ENCODE assay signal across 14 cellular contexts in the genomic region with DNA sequence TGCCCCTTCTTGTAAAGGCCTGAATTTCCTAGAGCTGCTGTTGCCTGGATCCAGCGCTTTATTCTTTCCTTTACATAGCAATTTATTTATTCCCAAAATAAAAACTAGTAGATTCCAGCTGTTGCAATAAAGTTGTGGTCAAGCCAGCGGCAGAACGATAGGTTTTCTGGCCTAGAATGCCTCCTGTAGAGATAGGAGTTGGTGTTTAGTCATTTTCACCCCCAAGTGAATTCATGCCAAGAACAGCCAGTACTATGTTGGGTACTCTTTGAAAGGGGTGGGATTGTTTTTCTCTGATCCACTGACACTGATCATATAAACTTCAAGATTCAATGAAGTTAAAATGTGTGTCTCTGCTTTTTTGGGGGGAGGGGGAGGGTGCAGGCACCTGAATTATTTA.
DNase-seq lines count a peak whose midpoint lies in the region; ATAC-seq and TF ChIP-seq lines count a peak whose summit lies in the region.
"Had no signal": no experiment of that assay in that cellular context is flagged by ENCODE, and none has a peak within 500 bp of the region (broad histone marks: within the 10 kb centered on the region; RNA-seq: fewer than 3 reads in every experiment).

No MANE protein-coding gene starts in this region.

- H3K27ac ChIP-seq in colonic mucosa (peak overlapping the region; percentile 16), suprapubic skin (peak overlapping the region; percentile 82), PC-9 (no peak overlapping the region)

- no TSS peak for BruUV-seq in PC-9 (replicated peaks; lab: Mats Ljungman, UMichigan)

- H3K4me3 ChIP-seq in colonic mucosa (no peak overlapping the region), suprapubic skin (no peak overlapping the region), PC-9 (no peak overlapping the region)
- H3K4me3 ChIP-seq: dorsolateral prefrontal cortex had no signal

- no peak for TF ChIP-seq POLR2A in suprapubic skin (IDR thresholded peaks at IDR 0.05)

- no peaks in the 10 kb centered on the region for H3K27me3 ChIP-seq in colonic mucosa
- H3K27me3 ChIP-seq in suprapubic skin, result no peaks in the 10 kb centered on the region
- no peaks in the 10 kb centered on the region for H3K27me3 ChIP-seq in PC-9 (ENCODE audit: insufficient read depth, low read depth)
- H3K27me3 ChIP-seq: dorsolateral prefrontal cortex had no signal

- no peak for ATAC-seq in memory B cell (ENCODE audit: low read depth)

- H3K9me3 Mint-ChIP-seq in activated CD4-positive, alpha-beta T cell treated with anti-CD3 and anti-CD28 coated beads, Interleukin-2, amount 10 ng/mL, durations not matched to agents 24 days and 14 days, result no peaks in the 10 kb centered on the region
- no peaks in the 10 kb centered on the region for H3K9me3 Mint-ChIP-seq in memory B cell
- H3K9me3 Mint-ChIP-seq: neural crest cell had no signal

- no peaks in the 10 kb centered on the region for H3K27me3 Mint-ChIP-seq in activated CD4-positive, alpha-beta T cell treated with anti-CD3 and anti-CD28 coated beads, Interleukin-2, amount 10 ng/mL, durations not matched to agents 24 days and 14 days
- H3K27me3 Mint-ChIP-seq in memory B cell, result no peaks in the 10 kb centered on the region

- intact Hi-C loops in activated CD4-positive, alpha-beta T cell treated with anti-CD3 and anti-CD28 coated beads, Interleukin-2, amount 10 ng/mL, durations not matched to agents 24 days and 14 days (cut with micrococcal nuclease), result loop anchor here (2.0 kb wide), 1 partner anchor 18 kb away; no protein-coding TSS in a partner anchor
- intact Hi-C loops in colonic mucosa (cut with DNase I) (loop anchor here (10.0 kb wide), 1 partner anchor 230 kb away; no protein-coding TSS in a partner anchor), PC-9 (cut with micrococcal nuclease; ENCODE audit: unreplicated experiment) (loop anchor here (10.0 kb wide), 1 partner anchor 430 kb away; no protein-coding TSS in a partner anchor)

- peaks cover 72% of the 10 kb centered on the region for H3K36me3 Mint-ChIP-seq in activated CD4-positive, alpha-beta T cell treated with anti-CD3 and anti-CD28 coated beads, Interleukin-2, amount 10 ng/mL, durations not matched to agents 24 days and 14 days (ENCODE audit: low read depth)
- peaks cover 46% of the 10 kb centered on the region for H3K36me3 Mint-ChIP-seq in memory B cell

- POLR2A ChIA-PET in PC-9 (lab: Charles Lee; ENCODE audit: unreplicated experiment), result no interaction called here

- CTCF ChIA-PET in PC-9 (lab: Charles Lee), result no interaction called here

- H3K9me3 ChIP-seq in colonic mucosa (no peaks in the 10 kb centered on the region), suprapubic skin (no peaks in the 10 kb centered on the region), PC-9 (ENCODE audit: insufficient read depth, low read depth) (no peaks in the 10 kb centered on the region)

- H3K9ac ChIP-seq in colonic mucosa (ENCODE audit: low read depth in 2 of 2, low read length in 2 of 2), result no peak overlapping the region

- H3K4me3 Mint-ChIP-seq in activated CD4-positive, alpha-beta T cell treated with anti-CD3 and anti-CD28 coated beads, Interleukin-2, amount 10 ng/mL, durations not matched to agents 24 days and 14 days, result no peak overlapping the region
- H3K4me3 Mint-ChIP-seq in memory B cell, result no peak overlapping the region
- H3K4me3 Mint-ChIP-seq: neural crest cell had no signal

- H3F3A ChIP-seq in PC-9 (ENCODE audit: insufficient read depth, low read depth), result peaks cover 22% of the 10 kb centered on the region; the same call in 1 of the 2 replicates

- no peaks in the 10 kb centered on the region for H3K79me2 ChIP-seq in PC-9 (ENCODE audit: low read depth)

- TF ChIP-seq EP300 in suprapubic skin (IDR thresholded peaks at IDR 0.05), result no peak

- no peak for DNase-seq in activated CD4-positive, alpha-beta T cell treated with anti-CD3 and anti-CD28 coated beads, Interleukin-2, amount 10 ng/mL, durations not matched to agents 24 days and 14 days
- no peak for DNase-seq in activated CD4-positive, alpha-beta T cell treated with anti-CD3 and anti-CD28 coated beads, Interleukin-2, amount 50 U/mL, for 1 hour
- DNase-seq in colonic mucosa, result no peak
- DNase-seq in memory B cell (ENCODE audit: low spot score in 2 of 2), result no peak
- DNase-seq in suprapubic skin (ENCODE audit: low spot score in 2 of 2), result no peak
- no peak for DNase-seq in NCI-H1436 (lab: John Stamatoyannopoulos, UW)
- no peak for DNase-seq in NCI-H1105 (lab: John Stamatoyannopoulos, UW)
- DNase-seq in PC-9, result no peak
- DNase-seq: DND-41; dorsolateral prefrontal cortex; NCI-H146; stimulated activated CD4-positive, alpha-beta T cell treated with anti-CD3 and anti-CD28 coated beads, Interleukin-4, amount 100 ng/mL, for 24 hours; T-helper 9 cell had no signal

- peaks cover 33% of the 10 kb centered on the region for H3K4me1 Mint-ChIP-seq in activated CD4-positive, alpha-beta T cell treated with anti-CD3 and anti-CD28 coated beads, Interleukin-2, amount 10 ng/mL, durations not matched to agents 24 days and 14 days
- peaks cover 14% of the 10 kb centered on the region for H3K4me1 Mint-ChIP-seq in memory B cell
- H3K4me1 Mint-ChIP-seq: neural crest cell had no signal

- H3K9me2 ChIP-seq in PC-9 (ENCODE audit: insufficient read depth), result no peaks in the 10 kb centered on the region

- H4K20me1 ChIP-seq in PC-9 (ENCODE audit: insufficient read depth), result no peaks in the 10 kb centered on the region

- no peak for TF ChIP-seq CTCF in colonic mucosa (IDR thresholded peaks at IDR 0.05)
- TF ChIP-seq CTCF in suprapubic skin (IDR thresholded peaks at IDR 0.05), result no peak
- no peak for TF ChIP-seq CTCF in PC-9 (conservative IDR thresholded peaks at IDR 0.05)

- no peak overlapping the region for H2AFZ ChIP-seq in PC-9

- H3K4me2 ChIP-seq in PC-9, result no peak overlapping the region

- peak overlapping the region; percentile 90 for H3K27ac Mint-ChIP-seq in activated CD4-positive, alpha-beta T cell treated with anti-CD3 and anti-CD28 coated beads, Interleukin-2, amount 10 ng/mL, durations not matched to agents 24 days and 14 days
- peak overlapping the region; percentile 74 for H3K27ac Mint-ChIP-seq in memory B cell

- H3K4me1 ChIP-seq in colonic mucosa (no peaks in the 10 kb centered on the region), suprapubic skin (peaks cover 26% of the 10 kb centered on the region), PC-9 (replicated peaks; ENCODE audit: insufficient read depth) (no peaks in the 10 kb centered on the region)

- H3K36me3 ChIP-seq in colonic mucosa (peaks cover 10% of the 10 kb centered on the region), suprapubic skin (peaks cover 86% of the 10 kb centered on the region), PC-9 (ENCODE audit: low read depth) (peaks cover 25% of the 10 kb centered on the region; the same call in 1 of the 2 replicates)

- 60% methylated on average over 3 of the region's 3 CpGs for WGBS in suprapubic skin
